Comparison of ENCODE assay signal across 8 cellular contexts in genomic region chr6:14696367-14696766, GRCh38.
"Had no signal": no experiment of that assay in that cellular context is flagged by ENCODE, and none has a peak within 500 bp of the region (broad histone marks: within the 10 kb centered on the region; RNA-seq: fewer than 3 reads in every experiment).

No MANE protein-coding gene starts in this region.

- H3K9me3 ChIP-seq: HAP-1 had no signal

- H3K4me2 ChIP-seq: GM23338 had no signal

- H3K4me3 ChIP-seq: GM23248, GM23338, HAP-1 had no signal

- DNase-seq: GM23248, GOT3, H7, H9, HCEC 1CT, HFFc6 had no signal

- H3K4me1 ChIP-seq: HAP-1 had no signal

- ATAC-seq: GM23338 had no signal

- H3K36me3 ChIP-seq: HAP-1 had no signal

- H3K9ac ChIP-seq: GM23248 had no signal

- H3K27ac ChIP-seq: GM23248 had no signal

- H2AFZ ChIP-seq: GM23248, GM23338 had no signal
